Comparison of ENCODE assay signal across 3 cellular contexts in the genomic region with DNA sequence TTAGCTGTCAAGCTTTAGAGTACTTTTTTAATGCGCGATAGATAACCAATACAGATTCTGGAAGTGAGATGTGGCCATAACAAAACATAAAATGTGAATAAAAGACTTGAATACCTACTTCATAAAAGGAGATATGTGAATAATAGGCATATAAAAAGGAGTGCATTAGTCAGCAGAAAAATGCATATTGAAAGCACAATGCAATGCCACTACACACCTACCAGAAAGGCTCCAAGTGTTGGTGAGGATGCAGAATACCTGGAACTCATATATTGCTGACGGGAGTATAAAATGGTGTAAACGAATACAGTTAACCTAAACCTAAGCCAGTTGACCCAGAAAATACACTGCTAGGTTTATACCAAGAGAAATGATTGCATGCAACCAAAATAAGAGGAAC.
A peak's percentile ranks its signal among the peaks of the same experiment; 100 is the strongest.
TF ChIP-seq lines count a peak whose summit lies in the region.

No MANE protein-coding gene starts in this region.

TF ChIP-seq in HepG2, 621 proteins besides CTCF, POLR2A, EP300 and RAD21 (continues in another document):
- no peak for TF ChIP-seq ZNF777 (CRISPR knock-in tag; IDR thresholded peaks at IDR 0.05)
- no peak for TF ChIP-seq ZNF749 (CRISPR knock-in tag; IDR thresholded peaks at IDR 0.05; ENCODE audit: borderline replicate concordance)
- no peak for TF ChIP-seq ZNF160 (CRISPR knock-in tag; IDR thresholded peaks at IDR 0.05)
- peak; percentile 64 to 76 for TF ChIP-seq MAFK (conservative IDR thresholded peaks at IDR 0.05 in 1 of 2, IDR thresholded peaks at IDR 0.05 in 1 of 2; ENCODE audit: low read length in 2 of 2)
- TF ChIP-seq CEBPB (IDR thresholded peaks at IDR 0.05; ENCODE audit: borderline replicate concordance, low read depth, low read length): no peak
- no peak for TF ChIP-seq TCF7L2 (IDR thresholded peaks at IDR 0.05; ENCODE audit: low read depth, low read length)
- TF ChIP-seq ZSCAN29 (CRISPR knock-in tag; conservative IDR thresholded peaks at IDR 0.05): no peak
- TF ChIP-seq ZNF713 (CRISPR knock-in tag; IDR thresholded peaks at IDR 0.05): no peak
- TF ChIP-seq ARID5B (CRISPR knock-in tag; IDR thresholded peaks at IDR 0.05): no peak
- TF ChIP-seq ZNF121 (CRISPR knock-in tag; IDR thresholded peaks at IDR 0.05): no peak
- no peak for TF ChIP-seq SMAD1 (CRISPR knock-in tag; IDR thresholded peaks at IDR 0.05; ENCODE audit: borderline replicate concordance, low read depth)

TF ChIP-seq in HEK293, 187 proteins besides CTCF, POLR2A, EP300 and RAD21:
- TF ChIP-seq ZBTB20 (tag by site-specific recombination; IDR thresholded peaks at IDR 0.05): peak; percentile 60; the same call in 1 of the 2 replicates
- TF ChIP-seq, protein P1, sequence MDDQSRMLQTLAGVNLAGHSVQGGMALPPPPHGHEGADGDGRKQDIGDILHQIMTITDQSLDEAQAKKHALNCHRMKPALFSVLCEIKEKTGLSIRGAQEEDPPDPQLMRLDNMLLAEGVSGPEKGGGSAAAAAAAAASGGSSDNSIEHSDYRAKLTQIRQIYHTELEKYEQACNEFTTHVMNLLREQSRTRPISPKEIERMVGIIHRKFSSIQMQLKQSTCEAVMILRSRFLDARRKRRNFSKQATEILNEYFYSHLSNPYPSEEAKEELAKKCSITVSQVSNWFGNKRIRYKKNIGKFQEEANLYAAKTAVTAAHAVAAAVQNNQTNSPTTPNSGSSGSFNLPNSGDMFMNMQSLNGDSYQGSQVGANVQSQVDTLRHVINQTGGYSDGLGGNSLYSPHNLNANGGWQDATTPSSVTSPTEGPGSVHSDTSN (CRISPR knock-in tag; IDR thresholded peaks at IDR 0.05): no peak

TF ChIP-seq in K562, 482 proteins besides CTCF, POLR2A, EP300 and RAD21:
- no peak for TF ChIP-seq FOXO4 (CRISPR knock-in tag; IDR thresholded peaks at IDR 0.05)
- TF ChIP-seq ZNF316 (IDR thresholded peaks at IDR 0.05): peak; percentile 60
- TF ChIP-seq IFI16 (CRISPR knock-in tag; IDR thresholded peaks at IDR 0.05): no peak
- TF ChIP-seq SP2 (IDR thresholded peaks at IDR 0.05; ENCODE audit: extremely low read depth, low read depth, low read length, poor library complexity, severe bottlenecking): no peak
- TF ChIP-seq TSHZ1 (CRISPR knock-in tag; IDR thresholded peaks at IDR 0.05): no peak
- TF ChIP-seq, protein P2, sequence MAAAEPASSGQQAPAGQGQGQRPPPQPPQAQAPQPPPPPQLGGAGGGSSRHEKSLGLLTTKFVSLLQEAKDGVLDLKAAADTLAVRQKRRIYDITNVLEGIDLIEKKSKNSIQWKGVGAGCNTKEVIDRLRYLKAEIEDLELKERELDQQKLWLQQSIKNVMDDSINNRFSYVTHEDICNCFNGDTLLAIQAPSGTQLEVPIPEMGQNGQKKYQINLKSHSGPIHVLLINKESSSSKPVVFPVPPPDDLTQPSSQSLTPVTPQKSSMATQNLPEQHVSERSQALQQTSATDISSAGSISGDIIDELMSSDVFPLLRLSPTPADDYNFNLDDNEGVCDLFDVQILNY (CRISPR knock-in tag; IDR thresholded peaks at IDR 0.05): no peak
- TF ChIP-seq MAFG (tag; conservative IDR thresholded peaks at IDR 0.05): peak; percentile 19; the same call in 1 of the 2 replicates
- peak; percentile 22; the same call in 1 of the 2 replicates for TF ChIP-seq C11orf30 (IDR thresholded peaks at IDR 0.05; ENCODE audit: low read depth)
- no peak for TF ChIP-seq CBX8 (IDR thresholded peaks at IDR 0.05; ENCODE audit: borderline replicate concordance, extremely low read depth, low read depth, low read length, poor library complexity, severe bottlenecking)
- peak; percentile 18; the same call in 1 of the 2 replicates for TF ChIP-seq MAFK (IDR thresholded peaks at IDR 0.05; ENCODE audit: low read length)
